In the genomic region with DNA sequence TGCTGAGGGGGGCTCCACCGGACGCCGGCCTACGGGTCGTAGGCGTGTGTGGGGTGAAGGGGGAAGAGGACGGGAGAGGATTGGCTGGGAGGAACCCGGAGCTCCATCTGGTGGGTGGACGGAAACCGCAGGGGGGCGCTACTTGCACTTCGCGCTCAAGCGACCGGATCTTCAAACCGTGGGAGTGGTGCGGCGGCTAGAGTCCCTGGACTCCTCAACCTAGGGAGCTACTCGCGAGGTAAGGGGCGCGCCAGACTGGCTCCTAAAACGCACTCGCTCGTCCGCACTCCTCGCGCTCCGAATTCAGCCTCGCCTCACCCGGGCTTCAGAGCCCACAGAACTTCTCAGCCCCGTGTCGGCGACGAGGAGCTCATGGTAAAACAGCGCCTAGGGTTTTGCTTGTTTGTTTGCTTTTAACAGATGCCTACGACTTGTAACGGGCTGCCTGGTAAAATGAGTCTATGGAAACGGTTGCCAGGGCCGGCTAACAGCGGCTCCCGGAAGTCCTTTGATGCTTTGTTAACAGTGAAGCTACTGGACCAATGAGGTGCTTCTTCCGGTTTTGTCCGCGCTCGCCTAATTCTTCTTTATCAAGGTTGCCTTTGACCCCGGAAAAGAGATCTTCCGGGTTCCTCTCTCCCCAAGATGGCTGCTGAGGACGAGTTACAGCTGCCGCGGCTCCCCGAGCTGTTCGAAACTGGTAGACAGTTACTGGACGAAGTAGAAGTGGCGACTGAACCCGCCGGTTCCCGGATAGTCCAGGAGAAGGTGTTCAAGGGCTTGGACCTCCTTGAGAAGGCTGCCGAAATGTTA, we compare ENCODE assay signal across 8 cellular contexts. TPM values are rescaled to one million over a fixed set of nuclear protein-coding genes. Genes with fewer than 3 reads are reported as not detected.
DNase-seq lines count a peak whose midpoint lies in the region; ATAC-seq and TF ChIP-seq lines count a peak whose summit lies in the region.

Gene IGBP1 (plus strand): TSS at position 145 of the 813 bp plus-strand sequence. CDS start 501 bp downstream, at position 646.

- H3K4me1 Mint-ChIP-seq in activated T-cell treated with anti-CD3 and anti-CD28 coated beads, Interleukin-2, amount 50 U/mL, for 4 hours (ENCODE audit: low read depth) = peaks cover 30% of the 10 kb centered on the region

- H3K4me1 ChIP-seq in Panc1 (ENCODE audit: control insufficient read depth, insufficient read depth, low read length) (peaks cover 8% of the 10 kb centered on the region), esophagus muscularis mucosa (peaks cover 16 to 23% (median 22%) of the 10 kb centered on the region in 4 donors)

- whole genome bisulfite sequencing in esophagus muscularis mucosa = 44% methylated on average over 31 of the region's 59 CpGs

- BruUV-seq in Panc1 (replicated peaks; lab: Mats Ljungman, UMichigan) = no TSS peak

- ATAC-seq in GM21717 (IDR thresholded peaks at IDR 0.05; ENCODE audit: unreplicated experiment) (peak; percentile 91), Panc1 (peak; percentile 95)
- peak; percentile 84 for ATAC-seq in activated T-cell treated with anti-CD3 and anti-CD28 coated beads, Interleukin-2, amount 50 U/mL, for 4 hours

- H3K27ac ChIP-seq in Panc1 (ENCODE audit: low read length) = peak within 1 kb of the TSS; percentile 89
- H3K27ac ChIP-seq in esophagus muscularis mucosa (replicated peaks in 1 of 4) = peak within 1 kb of the TSS; percentile 75 to 86 (median 82)

- intact Hi-C loops in Panc1 (cut with micrococcal nuclease; ENCODE audit: unreplicated experiment) (no loop called here), esophagus muscularis mucosa (cut with DNase I) (loop anchor here (10.0 kb wide), 1 partner anchor 301 kb away; no protein-coding TSS in a partner anchor)

- peak within 1 kb of the TSS; percentile 98 for H3K4me3 Mint-ChIP-seq in activated T-cell treated with anti-CD3 and anti-CD28 coated beads, Interleukin-2, amount 50 U/mL, for 4 hours

- peak; percentile 89 for TF ChIP-seq CTCF in Panc1 (IDR thresholded peaks at IDR 0.05)
- TF ChIP-seq CTCF in esophagus muscularis mucosa (IDR thresholded peaks at IDR 0.05) = peak; percentile 42 to 64 (median 49)

- in situ Hi-C loops in KBM-7 (cut with MboI; ENCODE audit: low pct_unique_long_range_greater_than_20kb, low sequenced_read_pairs) = no loop called here
- in situ Hi-C loops in Panc1 (cut with HindIII; ENCODE audit: low pct_unique_long_range_greater_than_20kb, low sequenced_read_pairs) = no loop called here

- TF ChIP-seq EP300 in esophagus muscularis mucosa (IDR thresholded peaks at IDR 0.05) = no peak

- POLR2A ChIA-PET in Panc1 (lab: Charles Lee) = interaction anchor here (0.6 to 0.8 kb wide), 8 partner anchors 16 to 931 kb away, joined by 3 to 7 read pairs (median 4); no protein-coding TSS in a partner anchor

- CTCF ChIA-PET in Panc1 (lab: Charles Lee) = interaction anchor here (0.6 to 1.1 kb wide), 7 partner anchors 37 to 1532 kb away, joined by 3 to 4 read pairs (median 3); no protein-coding TSS in a partner anchor

- H3K9me3 Mint-ChIP-seq in activated T-cell treated with anti-CD3 and anti-CD28 coated beads, Interleukin-2, amount 50 U/mL, for 4 hours = no peaks in the 10 kb centered on the region

- no peak for TF ChIP-seq POLR2A in esophagus muscularis mucosa (IDR thresholded peaks at IDR 0.05; ENCODE audit: low read depth)

- no peaks in the 10 kb centered on the region for H3K9me3 ChIP-seq in Panc1 (ENCODE audit: control insufficient read depth, insufficient read depth, low read depth, low read length)
- H3K9me3 ChIP-seq in esophagus muscularis mucosa = no peaks in the 10 kb centered on the region

- no peaks in the 10 kb centered on the region for H3K27me3 Mint-ChIP-seq in activated T-cell treated with anti-CD3 and anti-CD28 coated beads, Interleukin-2, amount 50 U/mL, for 4 hours (ENCODE audit: low read depth)

- peak within 1 kb of the TSS; percentile 92 to 97 for H3K4me3 ChIP-seq in Panc1 (ENCODE audit: low read depth in 2 of 2, low read length in 2 of 2)
- H3K4me3 ChIP-seq in esophagus muscularis mucosa = peak within 1 kb of the TSS; percentile 67 to 74 (median 70)

- peaks cover 8% of the 10 kb centered on the region for H3K36me3 Mint-ChIP-seq in activated T-cell treated with anti-CD3 and anti-CD28 coated beads, Interleukin-2, amount 50 U/mL, for 4 hours (ENCODE audit: insufficient read depth)

- no peaks in the 10 kb centered on the region; the same call in 1 of the 2 replicates for H3K36me3 ChIP-seq in Panc1 (ENCODE audit: control insufficient read depth, insufficient read depth, low read length)
- H3K36me3 ChIP-seq in esophagus muscularis mucosa = peaks cover 0 to 8% (median 2%) of the 10 kb centered on the region in 4 donors

- DNase-seq in DMS79 (lab: John Stamatoyannopoulos, UW) = peak; percentile 76
- DNase-seq in KBM-7 = peak; percentile 99
- peak; percentile 62 for DNase-seq in Panc1 (ENCODE audit: low read depth, low spot score)
- DNase-seq in activated T-cell treated with anti-CD3 and anti-CD28 coated beads, Interleukin-2, amount 50 U/mL, for 4 hours = peak; percentile 61
- DNase-seq in esophagus muscularis mucosa (ENCODE audit: extremely low spot score) = peak; percentile 92
- peak; percentile 86 for DNase-seq in myocyte (ENCODE audit: low read depth)
- peak; percentile 42 to 62 for DNase-seq in stimulated activated CD8-positive, alpha-beta memory T cell treated with anti-CD3 and anti-CD28 coated beads, Interleukin-7, amount 100 ng/mL, for 48 hours (ENCODE audit: extremely low read depth in 1 of 2, low read depth in 1 of 2)

- H3K27me3 ChIP-seq in Panc1 (ENCODE audit: control insufficient read depth, insufficient read depth, low read length) (no peaks in the 10 kb centered on the region), esophagus muscularis mucosa (no peaks in the 10 kb centered on the region)

RNA-seq across cellular contexts. Expression of gene IGBP1, which starts in this region (rescaled TPM):
- total RNA-seq in Panc1 (2021; ENCODE audit: unreplicated experiment) (36.9 TPM), esophagus muscularis mucosa (10 to 100 TPM; 48.2 to 69.0 (median 60.6) TPM), myocyte (49.9 and 52.3 TPM in 2 replicates)
- polyA plus RNA-seq in Panc1 (2012; ENCODE audit: insufficient read length) = 37.6 TPM
- total RNA-seq in activated T-cell treated with anti-CD3 and anti-CD28 coated beads, Interleukin-2, amount 50 U/mL, for 4 hours = 10 to 100 TPM; 26.2 to 28.5 (median 26.6) TPM
- 37.0 TPM for polyA plus RNA-seq in myocyte (2012)

Comparison
In these comparisons a context has a peak if more than half of its experiments do, and no peak if none do; other contexts are left out.
1. Peak in every context shown above with its lines: DNase-seq, ATAC-seq, H3K4me3 ChIP-seq and H3K27ac ChIP-seq.